In genomic region chr3:159788291-159788690, GRCh38 we compare ENCODE assay signal across 14 cellular contexts. TPM values are rescaled to one million over a fixed set of nuclear protein-coding genes. Genes with fewer than 3 reads are reported as not detected.
DNase-seq lines count a peak whose midpoint lies in the region; ATAC-seq and TF ChIP-seq lines count a peak whose summit lies in the region.
"Had no signal": no experiment of that assay in that cellular context is flagged by ENCODE, and none has a peak within 500 bp of the region (broad histone marks: within the 10 kb centered on the region; RNA-seq: fewer than 3 reads in every experiment).

No MANE protein-coding gene starts in this region.

- intact Hi-C loops in esophagus muscularis mucosa (cut with DNase I): no loop called here

- no peak overlapping the region for H3K9ac ChIP-seq in rectal smooth muscle tissue (ENCODE audit: low read length)
- H3K9ac ChIP-seq: BLaER1 treated with 17β-estradiol and CSF1 and Interleukin-3, amounts not matched to agents 10 nM and 100 nM had no signal

- H3K36me3 ChIP-seq in esophagus muscularis mucosa: no peaks in the 10 kb centered on the region
- no peaks in the 10 kb centered on the region for H3K36me3 ChIP-seq in rectal smooth muscle tissue (ENCODE audit: control insufficient read depth, insufficient read depth, low read length)
- H3K36me3 ChIP-seq: BLaER1 treated with 17β-estradiol and CSF1 and Interleukin-3, amounts not matched to agents 10 nM and 100 nM; neutrophil had no signal

- H3K9me3 ChIP-seq in esophagus muscularis mucosa: no peaks in the 10 kb centered on the region
- H3K9me3 ChIP-seq: BLaER1 treated with 17β-estradiol and CSF1 and Interleukin-3, amounts not matched to agents 10 nM and 100 nM; neutrophil had no signal

- H3K27ac ChIP-seq in RWPE1 (peak overlapping the region; percentile 36; the same call in 1 of the 2 replicates), esophagus muscularis mucosa (replicated peaks in 1 of 4) (peak overlapping the region; percentile 85 to 90 (median 87)), rectal smooth muscle tissue (ENCODE audit: low read depth, low read length) (peak overlapping the region; percentile 83)
- H3K27ac ChIP-seq: BLaER1 treated with 17β-estradiol and CSF1 and Interleukin-3, amounts not matched to agents 10 nM and 100 nM; neutrophil had no signal

- no peak for TF ChIP-seq EP300 in esophagus muscularis mucosa (IDR thresholded peaks at IDR 0.05)

- DNase-seq in Daoy (ENCODE audit: low read depth) (peak; percentile 48), RWPE1 (ENCODE audit: low spot score) (no peak), esophagus muscularis mucosa (ENCODE audit: extremely low spot score) (no peak), HK-2 (ENCODE audit: unreplicated experiment) (no peak), T-cell (no peak)
- DNase-seq: activated CD4-positive, alpha-beta T cell treated with anti-CD3 and anti-CD28 coated beads, Interleukin-2, amount 10 ng/mL, durations not matched to agents 7 days and 5 days; Karpas-422; NCI-H1930 had no signal

- H3K4me1 Mint-ChIP-seq in T-cell: no peaks in the 10 kb centered on the region
- H3K4me1 Mint-ChIP-seq: activated CD4-positive, alpha-beta T cell treated with anti-CD3 and anti-CD28 coated beads, Interleukin-2, amount 10 ng/mL, durations not matched to agents 7 days and 5 days had no signal

- H3K27ac Mint-ChIP-seq in T-cell: no peak overlapping the region
- H3K27ac Mint-ChIP-seq: activated CD4-positive, alpha-beta T cell treated with anti-CD3 and anti-CD28 coated beads, Interleukin-2, amount 10 ng/mL, durations not matched to agents 7 days and 5 days had no signal

- no peaks in the 10 kb centered on the region for H3K36me3 Mint-ChIP-seq in T-cell

- H3K4me1 ChIP-seq in esophagus muscularis mucosa (peaks cover 37 to 99% (median 97%) of the 10 kb centered on the region in 4 donors), rectal smooth muscle tissue (ENCODE audit: control insufficient read depth, insufficient read depth, low read length) (peaks cover 44% of the 10 kb centered on the region)
- H3K4me1 ChIP-seq: BLaER1 treated with 17β-estradiol and CSF1 and Interleukin-3, amounts not matched to agents 10 nM and 100 nM had no signal

- CTCF ChIA-PET in RWPE1 (lab: Yijun Ruan, JAX): interaction anchor here (2.1 kb wide), 1 partner anchor 17 kb away, joined by 7 read pairs; no protein-coding TSS in a partner anchor
- CTCF ChIA-PET in T-cell (lab: Charles Lee): no interaction called here

- H3K4me3 ChIP-seq in esophagus muscularis mucosa (no peak overlapping the region), rectal smooth muscle tissue (ENCODE audit: low read length) (no peak overlapping the region)
- H3K4me3 ChIP-seq: BLaER1 treated with 17β-estradiol and CSF1 and Interleukin-3, amounts not matched to agents 10 nM and 100 nM had no signal

- TF ChIP-seq POLR2A in esophagus muscularis mucosa (IDR thresholded peaks at IDR 0.05; ENCODE audit: low read depth): no peak

- TF ChIP-seq CTCF in RWPE1 (conservative IDR thresholded peaks at IDR 0.05; ENCODE audit: low read depth) (no peak), esophagus muscularis mucosa (IDR thresholded peaks at IDR 0.05) (no peak)

- no peaks in the 10 kb centered on the region for H3K9me3 Mint-ChIP-seq in T-cell
- H3K9me3 Mint-ChIP-seq: activated CD4-positive, alpha-beta T cell treated with anti-CD3 and anti-CD28 coated beads, Interleukin-2, amount 10 ng/mL, durations not matched to agents 7 days and 5 days had no signal

- POLR2A ChIA-PET in RWPE1 (lab: Yijun Ruan, JAX; ENCODE audit: low non-redundant PET) (no interaction called here), T-cell (lab: Charles Lee) (no interaction called here)

- H3K27me3 Mint-ChIP-seq in T-cell: peaks cover 3 to 7% of the 10 kb centered on the region in 2 donors

- H3K27me3 ChIP-seq in esophagus muscularis mucosa (no peaks in the 10 kb centered on the region), rectal smooth muscle tissue (ENCODE audit: control insufficient read depth, insufficient read depth, low read length) (no peaks in the 10 kb centered on the region)
- H3K27me3 ChIP-seq: BLaER1 treated with 17β-estradiol and CSF1 and Interleukin-3, amounts not matched to agents 10 nM and 100 nM; neutrophil had no signal

- ATAC-seq in HG03280 (IDR thresholded peaks at IDR 0.05; ENCODE audit: unreplicated experiment) (no peak), HG03469 (IDR thresholded peaks at IDR 0.05; ENCODE audit: unreplicated experiment) (no peak), T-cell (replicated peaks in 1 of 4) (no peak)

- 51% methylated on average over 3 of the region's 3 CpGs for WGBS in esophagus muscularis mucosa

- no peak overlapping the region for H3K4me3 Mint-ChIP-seq in T-cell
- H3K4me3 Mint-ChIP-seq: activated CD4-positive, alpha-beta T cell treated with anti-CD3 and anti-CD28 coated beads, Interleukin-2, amount 10 ng/mL, durations not matched to agents 7 days and 5 days had no signal

RNA-seq across cellular contexts. Expression of gene SCHIP1, which starts 51.4 kb away (rescaled TPM):
- total RNA-seq in Daoy (2014; rRNA removed; shearing (Covaris generic)): 2.4 and 6.7 TPM in 2 replicates
- total RNA-seq in esophagus muscularis mucosa (10 to 100 TPM; 10.8 to 23.5 (median 14.3) TPM), T-cell (under 1 TPM in 1 of 5 donors, not detected in 4; 0.29 TPM)
- total RNA-seq: T-helper 1 cell treated with Interleukin-12 subunit alpha and Interleukin-12 subunit beta and Interleukin-4 antibody, amounts not matched to agents 30 ng/mL and 1 ng/mL, for 36 hours had no signal

Comparison
In these comparisons a context has a peak if more than half of its experiments do, and no peak if none do; other contexts are left out.
1. H3K27ac ChIP-seq: peak in every context shown above with its lines; median percentile 87 in esophagus muscularis mucosa; 83 in rectal smooth muscle tissue; 36 in RWPE1.